ENCODE assay signal across 5 cellular contexts in the genomic region with DNA sequence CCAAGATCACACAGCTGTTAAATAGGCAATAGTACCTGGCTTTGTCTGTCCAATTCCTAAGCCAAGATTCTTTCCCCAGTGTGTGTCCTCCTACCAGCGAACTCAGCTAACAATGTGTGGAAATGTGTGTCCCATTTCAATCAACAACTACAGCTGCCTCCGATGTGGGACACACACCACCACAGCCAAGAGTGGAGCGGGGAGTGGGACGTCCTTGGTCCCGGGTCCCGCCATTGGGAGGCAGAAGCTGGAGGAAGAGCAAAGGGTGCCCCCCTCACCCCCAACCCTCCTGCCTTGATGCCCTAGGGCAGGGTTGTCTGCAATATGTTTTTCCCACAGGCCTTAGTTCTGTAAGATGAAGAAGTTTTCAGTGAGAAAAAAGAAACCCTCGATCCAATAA.
"Had no signal": no experiment of that assay in that cellular context is flagged by ENCODE, and none has a peak within 500 bp of the region (broad histone marks: within the 10 kb centered on the region; RNA-seq: fewer than 3 reads in every experiment).

No MANE protein-coding gene starts in this region.

- H3K4me3 ChIP-seq: HAP-1, K562 had no signal

- H3K4me1 ChIP-seq: HAP-1 had no signal

- DNase-seq: GOT3, H7, IMR-90 had no signal

- H3K36me3 ChIP-seq: HAP-1 had no signal

- H3K9me3 ChIP-seq: HAP-1 had no signal
